Comparison of ENCODE assay signal across 9 cellular contexts in genomic region chr1:54581621-54582035, GRCh38. TPM values are rescaled to one million over a fixed set of nuclear protein-coding genes. Genes with fewer than 3 reads are reported as not detected.
DNase-seq lines count a peak whose midpoint lies in the region; ATAC-seq and TF ChIP-seq lines count a peak whose summit lies in the region.
"Had no signal": no experiment of that assay in that cellular context is flagged by ENCODE, and none has a peak within 500 bp of the region (broad histone marks: within the 10 kb centered on the region; RNA-seq: fewer than 3 reads in every experiment).

No MANE protein-coding gene starts in this region.

- H3K9me3 ChIP-seq in Peyer's patch (no peaks in the 10 kb centered on the region), fibroblast of lung (ENCODE audit: control insufficient read depth, insufficient read depth, low read depth, low read length) (no peaks in the 10 kb centered on the region), osteoblast (ENCODE audit: low read depth, low read length) (no peaks in the 10 kb centered on the region)

- no peak overlapping the region for H3K9ac ChIP-seq in fibroblast of lung (ENCODE audit: insufficient read depth, low read length)

- H3K27ac ChIP-seq in Peyer's patch (peak overlapping the region in 3 of 4 donors; percentile 34 to 74 (median 46)), fibroblast of lung (ENCODE audit: insufficient read depth, low read length) (no peak overlapping the region), osteoblast (ENCODE audit: low read depth, low read length) (no peak overlapping the region)

- no peaks in the 10 kb centered on the region for H3K79me2 ChIP-seq in fibroblast of lung (ENCODE audit: control insufficient read depth, insufficient read depth, low read length)
- no peaks in the 10 kb centered on the region for H3K79me2 ChIP-seq in osteoblast (ENCODE audit: insufficient read depth, low read length)

- H2AFZ ChIP-seq in fibroblast of lung (ENCODE audit: low read length) = no peak overlapping the region
- H2AFZ ChIP-seq in osteoblast (ENCODE audit: low read length) = peak overlapping the region; percentile 67

- no peaks in the 10 kb centered on the region for H4K20me1 ChIP-seq in fibroblast of lung (ENCODE audit: control insufficient read depth, extremely low read depth, insufficient read depth, low read length)
- no peaks in the 10 kb centered on the region for H4K20me1 ChIP-seq in osteoblast (ENCODE audit: insufficient read depth, low read length)

- ATAC-seq in GM18520 (IDR thresholded peaks at IDR 0.05; ENCODE audit: unreplicated experiment) (no peak), GM18870 (IDR thresholded peaks at IDR 0.05; ENCODE audit: unreplicated experiment) (no peak), HG02981 (IDR thresholded peaks at IDR 0.05; ENCODE audit: unreplicated experiment) (no peak)

- H3K4me1 ChIP-seq in Peyer's patch (peaks cover 0 to 35% (median 0%) of the 10 kb centered on the region in 4 donors), fibroblast of lung (ENCODE audit: control insufficient read depth, extremely low read depth, insufficient read depth, low read length) (no peaks in the 10 kb centered on the region), osteoblast (ENCODE audit: insufficient read depth, low read length) (peaks cover 4% of the 10 kb centered on the region)

- H3K36me3 ChIP-seq in Peyer's patch = peaks cover 0 to 18% (median 0%) of the 10 kb centered on the region in 3 donors
- no peaks in the 10 kb centered on the region for H3K36me3 ChIP-seq in fibroblast of lung (ENCODE audit: control insufficient read depth, insufficient read depth, low read length)
- no peaks in the 10 kb centered on the region for H3K36me3 ChIP-seq in osteoblast (ENCODE audit: insufficient read depth, low read length)

- H3K27me3 ChIP-seq in Peyer's patch (no peaks in the 10 kb centered on the region), fibroblast of lung (ENCODE audit: control insufficient read depth, insufficient read depth, low read length) (no peaks in the 10 kb centered on the region), osteoblast (ENCODE audit: insufficient read depth, low read length) (no peaks in the 10 kb centered on the region)

- H3K4me3 ChIP-seq in Peyer's patch (no peak overlapping the region), fibroblast of lung (replicated peaks in 1 of 4; ENCODE audit: control extremely low read depth in 1 of 4, insufficient read depth in 1 of 4, low read depth in 3 of 4, low read length in 4 of 4) (no peak overlapping the region), osteoblast (ENCODE audit: insufficient read depth, low read length) (no peak overlapping the region)

- TF ChIP-seq CTCF in Peyer's patch (IDR thresholded peaks at IDR 0.05) (no peak), fibroblast of lung (conservative IDR thresholded peaks at IDR 0.05 in 1 of 2, IDR thresholded peaks at IDR 0.05 in 1 of 2; ENCODE audit: low read depth in 1 of 2, low read length in 2 of 2) (no peak), osteoblast (IDR thresholded peaks at IDR 0.05; ENCODE audit: extremely low read depth, low read depth, low read length) (no peak)

- no peak overlapping the region for H3K4me2 ChIP-seq in fibroblast of lung (ENCODE audit: extremely low read depth, insufficient read depth, low read length)
- no peak overlapping the region for H3K4me2 ChIP-seq in osteoblast (ENCODE audit: insufficient read depth, low read length)

- DNase-seq in DMS 273 treated with DMSO at 0.1 percent for 48 hours (lab: John Stamatoyannopoulos, UW) (peak; percentile 91), Peyer's patch (peak; percentile 29 to 73 (median 70)), fibroblast of lung (ENCODE audit: low read depth in 2 of 2) (peak; percentile 72 to 82), osteoblast (ENCODE audit: insufficient read length, low spot score, missing footprints) (peak; percentile 98)
- no peak for DNase-seq in activated CD4-positive, alpha-beta T cell treated with anti-CD3 and anti-CD28 coated beads for 4 hours
- DNase-seq: activated naive CD8-positive, alpha-beta T cell treated with anti-CD3 and anti-CD28 coated beads, Interleukin-2, amount 10 ng/mL, durations not matched to agents 7 days and 5 days had no signal

- no peak for TF ChIP-seq POLR2A in Peyer's patch (IDR thresholded peaks at IDR 0.05)

RNA-seq across cellular contexts. Expression of gene ACOT11, which starts 33.6 kb away (rescaled TPM):
- total RNA-seq in Peyer's patch (100 to 1,000 TPM in 2 of 4 donors, 10 to 100 TPM in 2; 41.3 to 200 (median 119) TPM), fibroblast of lung (0.77 and 2.5 TPM in 2 replicates), osteoblast (2.9 and 3.8 TPM in 2 replicates)
- polyA plus RNA-seq in fibroblast of lung = 0.73 and 1.4 TPM in 2 replicates
- 0.62 and 2.2 TPM in 2 replicates for polyA plus RNA-seq in fibroblast of lung (2012)
- polyA minus RNA-seq in fibroblast of lung (ENCODE audit: low replicate concordance) = 1.9 and 3.9 TPM in 2 replicates

RNA-seq across cellular contexts. Expression of gene FAM151A, which starts 41.7 kb away (rescaled TPM):
- total RNA-seq in Peyer's patch (1,000 to 10,000 TPM in 1 of 4 donors, 100 to 1,000 TPM in 1, 10 to 100 TPM in 2; 15.7 to 1,128 (median 174) TPM), fibroblast of lung (not detected in 2 replicates), osteoblast (not detected in 2 replicates)
- not detected in 2 replicates for polyA plus RNA-seq in fibroblast of lung
- polyA plus RNA-seq in fibroblast of lung (2012) = not detected in 2 replicates
- not detected in 2 replicates for polyA minus RNA-seq in fibroblast of lung (ENCODE audit: low replicate concordance)
- total RNA-seq: activated naive CD8-positive, alpha-beta T cell treated with anti-CD3 and anti-CD28 coated beads, Interleukin-2, amount 10 ng/mL, durations not matched to agents 7 days and 5 days had no signal

RNA-seq across cellular contexts. Expression of gene MROH7, which starts 60.0 kb away (rescaled TPM):
- total RNA-seq in Peyer's patch = 10 to 100 TPM; 22.3 to 64.2 (median 35.5) TPM
- total RNA-seq in fibroblast of lung = under 0.01 and 0.33 TPM in 2 replicates
- 0.01 TPM in 1 of 2 replicates, not detected in the other for polyA plus RNA-seq in fibroblast of lung
- polyA plus RNA-seq in fibroblast of lung (2012) = not detected in 2 replicates
- not detected in 2 replicates for polyA minus RNA-seq in fibroblast of lung (ENCODE audit: low replicate concordance)
- 0.36 and 0.59 TPM in 2 replicates for total RNA-seq in osteoblast

Comparison
In these comparisons a context has a peak if more than half of its experiments do, and no peak if none do; other contexts are left out.
1. DNase-seq: peak in DMS 273 treated with DMSO at 0.1 percent for 48 hours (single experiment), Peyer's patch (3 of 3), fibroblast of lung (2 of 2) and osteoblast (single experiment); none in activated CD4-positive, alpha-beta T cell treated with anti-CD3 and anti-CD28 coated beads for 4 hours (0 of 2).
2. H3K27ac ChIP-seq: peak in Peyer's patch (3 of 4); none in fibroblast of lung (single experiment) and osteoblast (single experiment).
3. RNA of gene FAM151A, which starts 41.7 kb away (total RNA-seq): 15.7 to 1,128 TPM in Peyer's patch; not detected in fibroblast of lung and not detected in osteoblast; every median in the first group is over 10 times any median in the second.
4. RNA of gene MROH7, which starts 60.0 kb away (total RNA-seq): 22.3 to 64.2 TPM in Peyer's patch; 0.36 to 0.59 TPM in osteoblast and under 0.01 to 0.33 TPM in fibroblast of lung; every median in the first group is over 10 times any median in the second.